Comparison of ENCODE assay signal across 1 cellular context in genomic region chr6:125779924-125780539, GRCh38.
A peak's percentile ranks its signal among the peaks of the same experiment; 100 is the strongest.
TF ChIP-seq lines count a peak whose summit lies in the region.

No MANE protein-coding gene starts in this region.

TF ChIP-seq in HepG2, 621 proteins besides CTCF, POLR2A, EP300 and RAD21 (continued from another document):
- TF ChIP-seq, protein P1, sequence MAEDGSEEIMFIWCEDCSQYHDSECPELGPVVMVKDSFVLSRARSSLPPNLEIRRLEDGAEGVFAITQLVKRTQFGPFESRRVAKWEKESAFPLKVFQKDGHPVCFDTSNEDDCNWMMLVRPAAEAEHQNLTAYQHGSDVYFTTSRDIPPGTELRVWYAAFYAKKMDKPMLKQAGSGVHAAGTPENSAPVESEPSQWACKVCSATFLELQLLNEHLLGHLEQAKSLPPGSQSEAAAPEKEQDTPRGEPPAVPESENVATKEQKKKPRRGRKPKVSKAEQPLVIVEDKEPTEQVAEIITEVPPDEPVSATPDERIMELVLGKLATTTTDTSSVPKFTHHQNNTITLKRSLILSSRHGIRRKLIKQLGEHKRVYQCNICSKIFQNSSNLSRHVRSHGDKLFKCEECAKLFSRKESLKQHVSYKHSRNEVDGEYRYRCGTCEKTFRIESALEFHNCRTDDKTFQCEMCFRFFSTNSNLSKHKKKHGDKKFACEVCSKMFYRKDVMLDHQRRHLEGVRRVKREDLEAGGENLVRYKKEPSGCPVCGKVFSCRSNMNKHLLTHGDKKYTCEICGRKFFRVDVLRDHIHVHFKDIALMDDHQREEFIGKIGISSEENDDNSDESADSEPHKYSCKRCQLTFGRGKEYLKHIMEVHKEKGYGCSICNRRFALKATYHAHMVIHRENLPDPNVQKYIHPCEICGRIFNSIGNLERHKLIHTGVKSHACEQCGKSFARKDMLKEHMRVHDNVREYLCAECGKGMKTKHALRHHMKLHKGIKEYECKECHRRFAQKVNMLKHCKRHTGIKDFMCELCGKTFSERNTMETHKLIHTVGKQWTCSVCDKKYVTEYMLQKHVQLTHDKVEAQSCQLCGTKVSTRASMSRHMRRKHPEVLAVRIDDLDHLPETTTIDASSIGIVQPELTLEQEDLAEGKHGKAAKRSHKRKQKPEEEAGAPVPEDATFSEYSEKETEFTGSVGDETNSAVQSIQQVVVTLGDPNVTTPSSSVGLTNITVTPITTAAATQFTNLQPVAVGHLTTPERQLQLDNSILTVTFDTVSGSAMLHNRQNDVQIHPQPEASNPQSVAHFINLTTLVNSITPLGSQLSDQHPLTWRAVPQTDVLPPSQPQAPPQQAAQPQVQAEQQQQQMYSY (CRISPR knock-in tag; IDR thresholded peaks at IDR 0.05), result 0 out of 2 replicates have a peak, but pooled peaks have one; percentile 6
- TF ChIP-seq ZNF580 (CRISPR knock-in tag; IDR thresholded peaks at IDR 0.05; ENCODE audit: borderline replicate concordance, low read depth), result peak; percentile 81; the same call in 1 of the 2 replicates
- 0 out of 2 replicates have a peak, but pooled peaks have one; percentile 55 for TF ChIP-seq ZFP90 (CRISPR knock-in tag; IDR thresholded peaks at IDR 0.05; ENCODE audit: borderline replicate concordance)
- TF ChIP-seq SALL2 (CRISPR knock-in tag; IDR thresholded peaks at IDR 0.05), result peak; percentile 60; the same call in 1 of the 2 replicates
- TF ChIP-seq ZFY (CRISPR knock-in tag; IDR thresholded peaks at IDR 0.05), result no peak
- peak; percentile 43 for TF ChIP-seq MLX (CRISPR knock-in tag; IDR thresholded peaks at IDR 0.05)
- TF ChIP-seq PPARG (CRISPR knock-in tag; conservative IDR thresholded peaks at IDR 0.05), result peak; percentile 65
- peak; percentile 47 for TF ChIP-seq YY1 (IDR thresholded peaks at IDR 0.05; ENCODE audit: insufficient read depth, insufficient replicate concordance, low read depth, low read length)
- peak; percentile 47; the same call in 1 of the 2 replicates for TF ChIP-seq MEIS2 (CRISPR knock-in tag; IDR thresholded peaks at IDR 0.05)
- peak; percentile 69 for TF ChIP-seq SALL1 (CRISPR knock-in tag; IDR thresholded peaks at IDR 0.05)
- TF ChIP-seq ETS1 (CRISPR knock-in tag; IDR thresholded peaks at IDR 0.05), result no peak
- peak; percentile 38; the same call in 1 of the 2 replicates for TF ChIP-seq ZNF652 (CRISPR knock-in tag; IDR thresholded peaks at IDR 0.05; ENCODE audit: borderline replicate concordance, low read depth)
- no peak for TF ChIP-seq ZFP37 (CRISPR knock-in tag; IDR thresholded peaks at IDR 0.05; ENCODE audit: borderline replicate concordance)
- TF ChIP-seq, protein P2, sequence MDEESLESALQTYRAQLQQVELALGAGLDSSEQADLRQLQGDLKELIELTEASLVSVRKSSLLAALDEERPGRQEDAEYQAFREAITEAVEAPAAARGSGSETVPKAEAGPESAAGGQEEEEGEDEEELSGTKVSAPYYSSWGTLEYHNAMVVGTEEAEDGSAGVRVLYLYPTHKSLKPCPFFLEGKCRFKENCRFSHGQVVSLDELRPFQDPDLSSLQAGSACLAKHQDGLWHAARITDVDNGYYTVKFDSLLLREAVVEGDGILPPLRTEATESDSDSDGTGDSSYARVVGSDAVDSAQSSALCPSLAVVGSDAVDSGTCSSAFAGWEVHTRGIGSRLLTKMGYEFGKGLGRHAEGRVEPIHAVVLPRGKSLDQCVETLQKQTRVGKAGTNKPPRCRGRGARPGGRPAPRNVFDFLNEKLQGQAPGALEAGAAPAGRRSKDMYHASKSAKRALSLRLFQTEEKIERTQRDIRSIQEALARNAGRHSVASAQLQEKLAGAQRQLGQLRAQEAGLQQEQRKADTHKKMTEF (CRISPR knock-in tag; IDR thresholded peaks at IDR 0.05), result peak; percentile 75; the same call in 1 of the 2 replicates
